In genomic region chr11:99066609-99067008, GRCh38 we compare ENCODE assay signal across 22 cellular contexts. TPM values are rescaled to one million over a fixed set of nuclear protein-coding genes. Genes with fewer than 3 reads are reported as not detected.
"Had no signal": no experiment of that assay in that cellular context is flagged by ENCODE, and none has a peak within 500 bp of the region (broad histone marks: within the 10 kb centered on the region; RNA-seq: fewer than 3 reads in every experiment).

No MANE protein-coding gene starts in this region.

- H3K4me3 Mint-ChIP-seq: activated naive CD4-positive, alpha-beta T cell treated with anti-CD3 and anti-CD28 coated beads for 36 hours; activated naive CD8-positive, alpha-beta T cell treated with anti-CD3 and anti-CD28 coated beads, Interleukin-2, amount 50 U/mL, for 24 hours; effector memory CD8-positive, alpha-beta T cell; mesothelial cell of epicardium; nephron progenitor cell had no signal

- DNase-seq: activated CD4-positive, alpha-beta T cell treated with anti-CD3 and anti-CD28 coated beads for 1 hour; activated CD4-positive, alpha-beta T cell treated with anti-CD3 and anti-CD28 coated beads, Interleukin-2, amount 50 U/mL, for 4 hours; activated naive CD4-positive, alpha-beta T cell treated with anti-CD3 and anti-CD28 coated beads for 36 hours; activated naive CD8-positive, alpha-beta T cell treated with anti-CD3 and anti-CD28 coated beads, Interleukin-2, amount 50 U/mL, for 24 hours; activated T-cell treated with anti-CD3 and anti-CD28 coated beads, Interleukin-2, amount 50 U/mL, for 1 hour; aorta; dermis blood vessel endothelial cell; effector memory CD8-positive, alpha-beta T cell; foreskin melanocyte; left cardiac atrium; lower lobe of right lung; nephron progenitor cell; stimulated activated CD4-positive, alpha-beta T cell treated with anti-CD3 and anti-CD28 coated beads, Interleukin-1b, Interleukin-23, amount 100 ng/mL, for 48 hours; T1000 had no signal

- H3K36me3 Mint-ChIP-seq: mesothelial cell of epicardium had no signal

- H3K4me1 ChIP-seq: lower lobe of right lung had no signal

- H3K36me3 ChIP-seq: lower lobe of right lung, thoracic aorta had no signal

- H3K27ac Mint-ChIP-seq: activated naive CD4-positive, alpha-beta T cell treated with anti-CD3 and anti-CD28 coated beads for 36 hours; activated naive CD8-positive, alpha-beta T cell treated with anti-CD3 and anti-CD28 coated beads, Interleukin-2, amount 50 U/mL, for 24 hours; activated T-helper 2 cell treated with anti-CD3 and anti-CD28 coated beads, Interferon-gamma antibody, Interleukin-2, Interleukin-4, amounts not matched to agents 10 μg/mL and 5 μg/mL and 100 μg/mL, durations not matched to agents 14 hours and 24 hours and 36 hours; effector memory CD8-positive, alpha-beta T cell; mesothelial cell of epicardium; nephron progenitor cell had no signal

- H3K27me3 Mint-ChIP-seq: activated naive CD8-positive, alpha-beta T cell treated with anti-CD3 and anti-CD28 coated beads, Interleukin-2, amount 50 U/mL, for 24 hours; effector memory CD8-positive, alpha-beta T cell had no signal

- H3K27ac ChIP-seq: epithelial cell of prostate, lower lobe of right lung, thoracic aorta had no signal

- H3K4me3 ChIP-seq: lower lobe of right lung, thoracic aorta had no signal

- H3K9me3 Mint-ChIP-seq: activated T-helper 2 cell treated with anti-CD3 and anti-CD28 coated beads, Interferon-gamma antibody, Interleukin-2, Interleukin-4, amounts not matched to agents 10 μg/mL and 5 μg/mL and 100 μg/mL, durations not matched to agents 14 hours and 24 hours and 36 hours; mesothelial cell of epicardium; nephron progenitor cell had no signal

- ATAC-seq: activated naive CD8-positive, alpha-beta T cell treated with anti-CD3 and anti-CD28 coated beads, Interleukin-2, amount 50 U/mL, for 24 hours; effector memory CD8-positive, alpha-beta T cell; left cardiac atrium; lower lobe of right lung had no signal

- H3K9me3 ChIP-seq: lower lobe of right lung, thoracic aorta had no signal

RNA-seq across cellular contexts. Expression of gene CNTN5, which starts 45.9 kb away (rescaled TPM):
- total RNA-seq: activated naive CD4-positive, alpha-beta T cell treated with anti-CD3 and anti-CD28 coated beads for 36 hours; activated T-helper 2 cell treated with anti-CD3 and anti-CD28 coated beads, Interferon-gamma antibody, Interleukin-2, Interleukin-4, amounts not matched to agents 10 μg/mL and 5 μg/mL and 100 μg/mL, durations not matched to agents 14 hours and 24 hours and 36 hours; bronchial epithelial cell; chondrocyte; dermis blood vessel endothelial cell; fibroblast of lung; osteoblast had no signal
